Comparison of ENCODE assay signal across 8 cellular contexts in genomic region chr17:38853292-38854219, GRCh38. TPM values are rescaled to one million over a fixed set of nuclear protein-coding genes. Genes with fewer than 3 reads are reported as not detected.
DNase-seq lines count a peak whose midpoint lies in the region; ATAC-seq and TF ChIP-seq lines count a peak whose summit lies in the region.

TSS of gene RPL23 (minus strand) at chr17:38853721. CDS start at chr17:38853710, 11 bp downstream.

- peak within 1 kb of the TSS; percentile 24 for H3K4me3 ChIP-seq in mucosa of descending colon

- no peaks in the 10 kb centered on the region for H3K9me3 ChIP-seq in mucosa of descending colon

- DNase-seq in D341Med (ENCODE audit: low spot score) (peak; percentile 96), OCI-M2 (lab: John Stamatoyannopoulos, UW; ENCODE audit: unreplicated experiment) (peak; percentile 71), activated T-cell treated with anti-CD3 and anti-CD28 coated beads for 24 hours (ENCODE audit: low read depth) (peak; percentile 92), epidermal melanocyte (ENCODE audit: insufficient read length, low spot score) (peak; percentile 95), mucosa of descending colon (peak; percentile 91 to 98 (median 95))
- peak; percentile 71 to 79 for DNase-seq in stimulated activated CD8-positive, alpha-beta memory T cell treated with anti-CD3 and anti-CD28 coated beads, Interleukin-4, amount 100 ng/mL, for 1 hour (ENCODE audit: low read depth in 2 of 2, low spot score in 1 of 2)

- H3K36me3 ChIP-seq in mucosa of descending colon (ENCODE audit: low read depth) = peaks cover 3% of the 10 kb centered on the region

- TF ChIP-seq CTCF in mucosa of descending colon (IDR thresholded peaks at IDR 0.05) = no peak

- H3K4me1 ChIP-seq in mucosa of descending colon (ENCODE audit: low read depth) = peaks cover 27% of the 10 kb centered on the region

- no peak for TF ChIP-seq RAD21 in Ishikawa (IDR thresholded peaks at IDR 0.05; ENCODE audit: low read depth)

- ATAC-seq in GM21526 (IDR thresholded peaks at IDR 0.05; ENCODE audit: low FRiP score, unreplicated experiment) (peak; percentile 65), mucosa of descending colon (peak; percentile 96)

- intact Hi-C loops in mucosa of descending colon (cut with DNase I, micrococcal nuclease) = no loop called here

- peak; percentile 15; the same call in 1 of the 2 replicates for TF ChIP-seq EP300 in Ishikawa (IDR thresholded peaks at IDR 0.05; ENCODE audit: borderline replicate concordance)

TF ChIP-seq in Ishikawa, 13 proteins besides CTCF, POLR2A, EP300 and RAD21:
- peak; percentile 18; the same call in 1 of the 2 replicates for TF ChIP-seq NFIC (IDR thresholded peaks at IDR 0.05)
- peak; percentile 55; the same call in 1 of the 2 replicates for TF ChIP-seq TCF12 (IDR thresholded peaks at IDR 0.05; ENCODE audit: low read depth)
- TF ChIP-seq CREB1 (IDR thresholded peaks at IDR 0.05; ENCODE audit: low read depth) = peak; percentile 95
- 0 out of 2 replicates have a peak, but pooled peaks have one; percentile 17 for TF ChIP-seq REST (IDR thresholded peaks at IDR 0.05; ENCODE audit: low read depth)
- 0 out of 2 replicates have a peak, but pooled peaks have one; percentile 17 for TF ChIP-seq FOXM1 (IDR thresholded peaks at IDR 0.05; ENCODE audit: borderline replicate concordance, low read depth)
- peak; percentile 98 for TF ChIP-seq USF1 (IDR thresholded peaks at IDR 0.05)
- no peak for TF ChIP-seq ZBTB7A (IDR thresholded peaks at IDR 0.05; ENCODE audit: low read depth)
- TF ChIP-seq TAF1 (IDR thresholded peaks at IDR 0.05; ENCODE audit: low read depth) = peak; percentile 96
- TF ChIP-seq YY1 (IDR thresholded peaks at IDR 0.05; ENCODE audit: low read depth) = peak; percentile 82
- peak; percentile 19; the same call in 1 of the 2 replicates for TF ChIP-seq TEAD4 (IDR thresholded peaks at IDR 0.05)
- peak; percentile 82 for TF ChIP-seq CEBPB (IDR thresholded peaks at IDR 0.05)
- peak; percentile 13; the same call in 1 of the 2 replicates for TF ChIP-seq EGR1 (IDR thresholded peaks at IDR 0.05)
- peak; percentile 96 for TF ChIP-seq MAX (IDR thresholded peaks at IDR 0.05)
TF ChIP-seq in Ishikawa: peak in this region for 12.

RNA-seq across cellular contexts. Expression of gene RPL23, which starts in this region (rescaled TPM):
- 1,000 to 10,000 TPM in 1 of 3 donors, 100 to 1,000 TPM in 2; 838 to 1,044 (median 919) TPM for total RNA-seq in mucosa of descending colon

Comparison
In these comparisons a context has a peak if more than half of its experiments do, and no peak if none do; other contexts are left out.
1. Peak in every context shown above with its lines: DNase-seq, ATAC-seq and H3K4me3 ChIP-seq.